Comparison of ENCODE assay signal across 29 cellular contexts in genomic region chr7:155303039-155303593, GRCh38. TPM values are rescaled to one million over a fixed set of nuclear protein-coding genes. Genes with fewer than 3 reads are reported as not detected.
DNase-seq lines count a peak whose midpoint lies in the region; ATAC-seq and TF ChIP-seq lines count a peak whose summit lies in the region.
"Had no signal": no experiment of that assay in that cellular context is flagged by ENCODE, and none has a peak within 500 bp of the region (broad histone marks: within the 10 kb centered on the region; RNA-seq: fewer than 3 reads in every experiment).

No MANE protein-coding gene starts in this region.

- H3K27ac Mint-ChIP-seq in activated T-helper 2 cell treated with anti-CD3 and anti-CD28 coated beads, Interferon-gamma antibody, Interleukin-2, Interleukin-4, amounts not matched to agents 10 μg/mL and 5 μg/mL and 100 μg/mL, durations not matched to agents 14 hours and 24 hours and 36 hours: peak overlapping the region; percentile 28
- H3K27ac Mint-ChIP-seq: activated CD4-positive, alpha-beta T cell treated with anti-CD3 and anti-CD28 coated beads for 36 hours; activated naive CD8-positive, alpha-beta T cell treated with anti-CD3 and anti-CD28 coated beads, Interleukin-2, amount 50 U/mL, for 24 hours; B cell had no signal

- DNase-seq in right atrium auricular region (ENCODE audit: low spot score): peak; percentile 28
- DNase-seq in left cardiac atrium: no peak
- no peak for DNase-seq in activated T-helper 2 cell treated with anti-CD3 and anti-CD28 coated beads, Interferon-gamma antibody, Interleukin-2, Interleukin-4, amounts not matched to agents 10 μg/mL and 5 μg/mL and 100 μg/mL, durations not matched to agents 14 hours and 24 hours and 36 hours (ENCODE audit: low spot score)
- no peak for DNase-seq in left lobe of liver (ENCODE audit: low spot score)
- no peak for DNase-seq in NCI-H226
- no peak for DNase-seq in AML-193 (lab: John Stamatoyannopoulos, UW)
- DNase-seq in COLO668 (lab: John Stamatoyannopoulos, UW; ENCODE audit: unreplicated experiment): no peak
- DNase-seq in inferior parietal cortex (ENCODE audit: extremely low spot score): no peak
- DNase-seq: activated CD4-positive, alpha-beta T cell treated with anti-CD3 and anti-CD28 coated beads for 36 hours; activated naive CD8-positive, alpha-beta T cell treated with anti-CD3 and anti-CD28 coated beads, Interleukin-2, amount 50 U/mL, for 24 hours; activated T-cell treated with anti-CD3 and anti-CD28 coated beads, Interleukin-2, amount 50 U/mL, for 1 hour; CD8-positive, alpha-beta memory T cell; colonic mucosa; DMS153; effector CD8-positive, alpha-beta T cell; GDM1; heart left ventricle; KG1; mammary epithelial cell; NCI-H1417 treated with DMSO at 0.1 percent for 48 hours; NCI-H2081 treated with DMSO at 0.1 percent for 48 hours; NCI-H774; stimulated activated naive CD8-positive, alpha-beta T cell treated with anti-CD3 and anti-CD28 coated beads, Interleukin-15, Interleukin-2, amounts not matched to agents 100 U/mL and 50 U/mL, for 24 hours; T-helper 1 cell had no signal

- H3K27me3 Mint-ChIP-seq in activated T-helper 2 cell treated with anti-CD3 and anti-CD28 coated beads, Interferon-gamma antibody, Interleukin-2, Interleukin-4, amounts not matched to agents 10 μg/mL and 5 μg/mL and 100 μg/mL, durations not matched to agents 14 hours and 24 hours and 36 hours (ENCODE audit: low read depth): no peaks in the 10 kb centered on the region
- H3K27me3 Mint-ChIP-seq: activated CD4-positive, alpha-beta T cell treated with anti-CD3 and anti-CD28 coated beads for 36 hours; activated naive CD8-positive, alpha-beta T cell treated with anti-CD3 and anti-CD28 coated beads, Interleukin-2, amount 50 U/mL, for 24 hours; B cell; CD8-positive, alpha-beta memory T cell had no signal

- no peaks in the 10 kb centered on the region for H3K27me3 ChIP-seq in right atrium auricular region
- H3K27me3 ChIP-seq: colonic mucosa, heart left ventricle, vagina had no signal

- H3K36me3 Mint-ChIP-seq in activated T-helper 2 cell treated with anti-CD3 and anti-CD28 coated beads, Interferon-gamma antibody, Interleukin-2, Interleukin-4, amounts not matched to agents 10 μg/mL and 5 μg/mL and 100 μg/mL, durations not matched to agents 14 hours and 24 hours and 36 hours (ENCODE audit: low read depth): peaks cover 90% of the 10 kb centered on the region

- H3K4me3 Mint-ChIP-seq in activated T-helper 2 cell treated with anti-CD3 and anti-CD28 coated beads, Interferon-gamma antibody, Interleukin-2, Interleukin-4, amounts not matched to agents 10 μg/mL and 5 μg/mL and 100 μg/mL, durations not matched to agents 14 hours and 24 hours and 36 hours (ENCODE audit: low read depth): no peak overlapping the region
- H3K4me3 Mint-ChIP-seq: activated CD4-positive, alpha-beta T cell treated with anti-CD3 and anti-CD28 coated beads for 36 hours; activated naive CD8-positive, alpha-beta T cell treated with anti-CD3 and anti-CD28 coated beads, Interleukin-2, amount 50 U/mL, for 24 hours; B cell had no signal

- H3K27ac ChIP-seq in right atrium auricular region: no peak overlapping the region
- H3K27ac ChIP-seq: A549, colonic mucosa, heart left ventricle, prostate gland, vagina had no signal

- H3K4me1 ChIP-seq in right atrium auricular region: peaks cover 0 to 25% of the 10 kb centered on the region in 2 donors

- H3K4me1 Mint-ChIP-seq in activated T-helper 2 cell treated with anti-CD3 and anti-CD28 coated beads, Interferon-gamma antibody, Interleukin-2, Interleukin-4, amounts not matched to agents 10 μg/mL and 5 μg/mL and 100 μg/mL, durations not matched to agents 14 hours and 24 hours and 36 hours (ENCODE audit: low read depth): peaks cover 51% of the 10 kb centered on the region

- H3K4me3 ChIP-seq in right atrium auricular region: no peak overlapping the region
- H3K4me3 ChIP-seq: A549, colonic mucosa, heart left ventricle, prostate gland, vagina had no signal

- no peak for ATAC-seq in left cardiac atrium
- ATAC-seq in left lobe of liver: peak; percentile 2
- ATAC-seq: A549; activated CD4-positive, alpha-beta T cell treated with anti-CD3 and anti-CD28 coated beads for 36 hours; activated naive CD8-positive, alpha-beta T cell treated with anti-CD3 and anti-CD28 coated beads, Interleukin-2, amount 50 U/mL, for 24 hours; HCT116; heart left ventricle; stimulated activated naive CD8-positive, alpha-beta T cell treated with anti-CD3 and anti-CD28 coated beads, Interleukin-15, Interleukin-2, amounts not matched to agents 100 U/mL and 50 U/mL, for 24 hours had no signal

- no peak for TF ChIP-seq CTCF in right atrium auricular region (IDR thresholded peaks at IDR 0.05)

- intact Hi-C loops in left cardiac atrium (cut with DNase I): no loop called here
- intact Hi-C loops in activated T-helper 2 cell treated with anti-CD3 and anti-CD28 coated beads, Interferon-gamma antibody, Interleukin-2, Interleukin-4, amounts not matched to agents 10 μg/mL and 5 μg/mL and 100 μg/mL, durations not matched to agents 14 hours and 24 hours and 36 hours (cut with micrococcal nuclease): no loop called here

- no peaks in the 10 kb centered on the region for H3K9me3 ChIP-seq in right atrium auricular region
- H3K9me3 ChIP-seq: A549, colonic mucosa, heart left ventricle, prostate gland, vagina had no signal

- H3K9me3 Mint-ChIP-seq in activated T-helper 2 cell treated with anti-CD3 and anti-CD28 coated beads, Interferon-gamma antibody, Interleukin-2, Interleukin-4, amounts not matched to agents 10 μg/mL and 5 μg/mL and 100 μg/mL, durations not matched to agents 14 hours and 24 hours and 36 hours: no peaks in the 10 kb centered on the region
- H3K9me3 Mint-ChIP-seq: activated naive CD8-positive, alpha-beta T cell treated with anti-CD3 and anti-CD28 coated beads, Interleukin-2, amount 50 U/mL, for 24 hours; CD8-positive, alpha-beta memory T cell had no signal

- H3K36me3 ChIP-seq in right atrium auricular region: peaks cover 2% of the 10 kb centered on the region

RNA-seq across cellular contexts. Expression of gene INSIG1, which starts 5.4 kb away (rescaled TPM):
- 10 to 100 TPM; 15.8 to 25.7 TPM for total RNA-seq in right atrium auricular region
- total RNA-seq in left cardiac atrium: 10 to 100 TPM; 37.3 to 42.3 TPM
- total RNA-seq in activated T-helper 2 cell treated with anti-CD3 and anti-CD28 coated beads, Interferon-gamma antibody, Interleukin-2, Interleukin-4, amounts not matched to agents 10 μg/mL and 5 μg/mL and 100 μg/mL, durations not matched to agents 14 hours and 24 hours and 36 hours: 197 and 198 TPM in 2 replicates
- 208 TPM for total RNA-seq in left lobe of liver
